ENCODE assay signal across 1 cellular context in the genomic region with DNA sequence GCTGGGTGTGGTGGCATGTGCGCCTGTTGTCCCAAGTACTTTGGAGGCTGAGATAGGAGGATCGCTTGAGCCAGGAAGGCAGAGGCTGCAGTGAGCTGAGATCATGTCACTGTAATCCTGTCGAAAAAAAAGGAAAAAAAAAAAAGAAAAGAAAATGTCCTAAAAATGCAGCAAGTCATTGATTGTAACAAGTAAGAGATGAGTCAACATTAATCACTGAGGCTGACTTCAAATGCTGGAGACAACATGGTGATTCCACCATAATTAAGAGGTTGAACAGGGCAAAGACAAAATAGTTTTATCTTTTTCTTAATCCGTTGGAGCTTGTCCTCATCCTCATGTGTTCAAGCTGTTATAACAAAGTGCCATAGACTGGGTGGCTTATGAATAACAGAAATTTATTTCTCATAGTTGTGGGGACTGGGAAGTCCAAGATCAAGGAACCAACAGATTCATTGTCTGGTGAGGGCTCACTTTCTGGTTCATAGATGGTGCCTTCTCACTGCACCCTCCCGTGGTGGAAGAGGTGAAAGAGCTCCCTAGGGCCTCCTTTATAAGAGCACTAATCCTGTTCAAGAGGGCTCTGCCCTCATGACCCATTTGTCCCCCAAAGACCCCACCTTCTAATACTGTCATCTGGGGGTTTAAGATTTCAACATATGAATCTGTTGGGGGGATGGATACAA.
TF ChIP-seq lines count a peak whose summit lies in the region.

No MANE protein-coding gene starts in this region.

TF ChIP-seq in H1, 55 proteins besides CTCF, POLR2A, EP300 and RAD21:
- TF ChIP-seq GTF2F1 (IDR thresholded peaks at IDR 0.05; ENCODE audit: borderline replicate concordance, low read depth, low read length) (no peak), TEAD4 (IDR thresholded peaks at IDR 0.05; ENCODE audit: low read depth, low read length) (no peak), BCL11A (IDR thresholded peaks at IDR 0.05; ENCODE audit: low read depth in 2 of 2, low read length in 2 of 2) (no peak), SIRT6 (IDR thresholded peaks at IDR 0.05; ENCODE audit: low read length) (no peak), KDM1A (IDR thresholded peaks at IDR 0.05; ENCODE audit: borderline replicate concordance, low read length) (no peak), YY1 (IDR thresholded peaks at IDR 0.05; ENCODE audit: low read depth, low read length) (no peak), CHD2 (IDR thresholded peaks at IDR 0.05; ENCODE audit: low read length) (no peak), GABPA (IDR thresholded peaks at IDR 0.05; ENCODE audit: borderline replicate concordance, insufficient read depth, low read length) (no peak), KDM5A (IDR thresholded peaks at IDR 0.05; ENCODE audit: low read length) (no peak), SP4 (IDR thresholded peaks at IDR 0.05; ENCODE audit: low read length) (no peak), SAP30 (IDR thresholded peaks at IDR 0.05; ENCODE audit: insufficient read depth, insufficient replicate concordance, low read length) (no peak), CBX8 (IDR thresholded peaks at IDR 0.05; ENCODE audit: borderline replicate concordance, low read depth, low read length) (no peak), SP2 (IDR thresholded peaks at IDR 0.05; ENCODE audit: low read length) (no peak), JUND (IDR thresholded peaks at IDR 0.05; ENCODE audit: low read length) (no peak), CHD1 (IDR thresholded peaks at IDR 0.05; ENCODE audit: low read depth, low read length) (no peak), CTBP2 (IDR thresholded peaks at IDR 0.05; ENCODE audit: borderline replicate concordance, insufficient read depth, insufficient read length, low read length) (no peak), SRF (IDR thresholded peaks at IDR 0.05; ENCODE audit: low read depth, low read length) (no peak)
- TF ChIP-seq, protein P1, sequence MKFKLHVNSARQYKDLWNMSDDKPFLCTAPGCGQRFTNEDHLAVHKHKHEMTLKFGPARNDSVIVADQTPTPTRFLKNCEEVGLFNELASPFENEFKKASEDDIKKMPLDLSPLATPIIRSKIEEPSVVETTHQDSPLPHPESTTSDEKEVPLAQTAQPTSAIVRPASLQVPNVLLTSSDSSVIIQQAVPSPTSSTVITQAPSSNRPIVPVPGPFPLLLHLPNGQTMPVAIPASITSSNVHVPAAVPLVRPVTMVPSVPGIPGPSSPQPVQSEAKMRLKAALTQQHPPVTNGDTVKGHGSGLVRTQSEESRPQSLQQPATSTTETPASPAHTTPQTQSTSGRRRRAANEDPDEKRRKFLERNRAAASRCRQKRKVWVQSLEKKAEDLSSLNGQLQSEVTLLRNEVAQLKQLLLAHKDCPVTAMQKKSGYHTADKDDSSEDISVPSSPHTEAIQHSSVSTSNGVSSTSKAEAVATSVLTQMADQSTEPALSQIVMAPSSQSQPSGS (IDR thresholded peaks at IDR 0.05; ENCODE audit: low read length) = no peak
